ENCODE assay signal across 8 cellular contexts in the genomic region with DNA sequence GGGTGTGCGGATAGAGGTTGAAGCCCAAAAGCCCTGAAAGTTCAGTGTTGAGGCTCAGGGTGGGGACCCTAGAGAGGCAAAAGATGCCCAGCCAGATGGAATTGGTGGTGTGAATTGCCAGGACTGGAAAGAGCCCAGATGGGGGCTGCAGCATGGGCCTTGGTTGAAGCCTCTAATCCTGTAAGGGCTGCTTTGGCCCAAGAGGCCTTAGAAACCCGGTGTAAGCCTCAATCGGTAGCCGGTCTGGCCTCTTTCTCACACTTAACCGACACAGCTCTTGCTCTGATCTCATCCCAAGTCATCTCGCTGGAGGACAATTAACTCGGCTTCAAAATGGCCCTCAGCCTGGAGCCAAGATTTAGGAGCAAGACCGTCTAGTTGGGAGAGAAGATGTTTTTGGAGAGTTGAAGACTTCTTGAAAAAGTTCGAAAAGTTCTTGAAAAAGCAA. TPM values are rescaled to one million over a fixed set of nuclear protein-coding genes. Genes with fewer than 3 reads are reported as not detected.
DNase-seq lines count a peak whose midpoint lies in the region; ATAC-seq and TF ChIP-seq lines count a peak whose summit lies in the region.

No MANE protein-coding gene starts in this region.

- peak overlapping the region; percentile 80 for H3K4me2 ChIP-seq in DND-41 (ENCODE audit: insufficient read depth, low read length)

- ATAC-seq in DND-41 (ENCODE audit: insufficient read depth, low read depth) (no peak; the same call in 2 of the 3 replicates), HG03108 (IDR thresholded peaks at IDR 0.05; ENCODE audit: unreplicated experiment) (no peak), GM21786 (IDR thresholded peaks at IDR 0.05; ENCODE audit: unreplicated experiment) (no peak)

- no peak for TF ChIP-seq CTCF in DND-41 (IDR thresholded peaks at IDR 0.05; ENCODE audit: borderline replicate concordance, extremely low read depth, low read length, poor library complexity, severe bottlenecking)

- H3K27me3 ChIP-seq in DND-41 (ENCODE audit: insufficient read depth, low read length, poor library complexity), result no peaks in the 10 kb centered on the region

- peak overlapping the region; percentile 97 for H3K9ac ChIP-seq in DND-41 (ENCODE audit: low read depth, low read length)

- H2AFZ ChIP-seq in DND-41 (ENCODE audit: low read depth, low read length), result no peak overlapping the region

- peaks cover 37% of the 10 kb centered on the region for H3K4me1 ChIP-seq in DND-41 (ENCODE audit: insufficient read depth, low read length)

- no peaks in the 10 kb centered on the region for H3K9me3 Mint-ChIP-seq in stimulated activated naive CD8-positive, alpha-beta T cell treated with anti-CD3 and anti-CD28 coated beads, Interleukin-15, Interleukin-2, amounts not matched to agents 100 ng/mL and 50 ng/mL, for 24 hours

- H3K27ac Mint-ChIP-seq in stimulated activated naive CD8-positive, alpha-beta T cell treated with anti-CD3 and anti-CD28 coated beads, Interleukin-15, Interleukin-2, amounts not matched to agents 100 ng/mL and 50 ng/mL, for 24 hours, result peak overlapping the region; percentile 97

- peaks cover 77% of the 10 kb centered on the region for H3K4me1 Mint-ChIP-seq in stimulated activated naive CD8-positive, alpha-beta T cell treated with anti-CD3 and anti-CD28 coated beads, Interleukin-15, Interleukin-2, amounts not matched to agents 100 ng/mL and 50 ng/mL, for 24 hours (ENCODE audit: low read depth)

- peak overlapping the region; percentile 87 for H3K4me3 Mint-ChIP-seq in stimulated activated naive CD8-positive, alpha-beta T cell treated with anti-CD3 and anti-CD28 coated beads, Interleukin-15, Interleukin-2, amounts not matched to agents 100 ng/mL and 50 ng/mL, for 24 hours

- peaks cover 61% of the 10 kb centered on the region for H3K79me2 ChIP-seq in DND-41 (ENCODE audit: insufficient read depth, low read length)

- H3K27ac ChIP-seq in DND-41 (ENCODE audit: low read length) (peak overlapping the region; percentile 94), angular gyrus (ENCODE audit: low read depth, low read length) (peak overlapping the region; percentile 96)

- peaks cover 57% of the 10 kb centered on the region for H3K36me3 Mint-ChIP-seq in stimulated activated naive CD8-positive, alpha-beta T cell treated with anti-CD3 and anti-CD28 coated beads, Interleukin-15, Interleukin-2, amounts not matched to agents 100 ng/mL and 50 ng/mL, for 24 hours (ENCODE audit: low read depth)

- H3K9me3 ChIP-seq in DND-41 (ENCODE audit: insufficient read depth, low read length, severe bottlenecking), result no peaks in the 10 kb centered on the region

- no peaks in the 10 kb centered on the region for H3K27me3 Mint-ChIP-seq in stimulated activated naive CD8-positive, alpha-beta T cell treated with anti-CD3 and anti-CD28 coated beads, Interleukin-15, Interleukin-2, amounts not matched to agents 100 ng/mL and 50 ng/mL, for 24 hours

- H3K36me3 ChIP-seq in DND-41 (ENCODE audit: insufficient read depth, low read length), result peaks cover 41% of the 10 kb centered on the region

- DNase-seq in DND-41 (peak; percentile 49), NCI-H82 treated with DMSO at 0.1 percent for 48 hours (lab: John Stamatoyannopoulos, UW; ENCODE audit: unreplicated experiment) (peak; percentile 93), iris pigment epithelial cell (ENCODE audit: low read depth) (peak; percentile 58), mucosa of gallbladder (ENCODE audit: low spot score) (no peak)

- peaks cover 39% of the 10 kb centered on the region for H4K20me1 ChIP-seq in DND-41 (ENCODE audit: insufficient read depth, low read length)

- H3K4me3 ChIP-seq in DND-41 (ENCODE audit: low read depth in 1 of 2, low read length in 2 of 2), result peak overlapping the region; percentile 95; a peak in 3 of 4 replicates

RNA-seq across cellular contexts. Expression of gene TPM4, which starts 2.0 kb away (rescaled TPM):
- 349 TPM for total RNA-seq in mucosa of gallbladder

RNA-seq across cellular contexts. Expression of gene RAB8A, which starts 33.4 kb away (rescaled TPM):
- 78.4 TPM for total RNA-seq in mucosa of gallbladder
